In genomic region chr5:180909782-180910181, GRCh38 we compare ENCODE assay signal across 20 cellular contexts. TPM values are rescaled to one million over a fixed set of nuclear protein-coding genes. Genes with fewer than 3 reads are reported as not detected.
"Had no signal": no experiment of that assay in that cellular context is flagged by ENCODE, and none has a peak within 500 bp of the region (broad histone marks: within the 10 kb centered on the region; RNA-seq: fewer than 3 reads in every experiment).

No MANE protein-coding gene starts in this region.

- H3K27me3 ChIP-seq: gastrocnemius medialis, stomach had no signal

- ATAC-seq: gastrocnemius medialis, sciatic nerve had no signal

- FAIRE-seq: TTC549 had no signal

- DNase-seq: activated B cell treated with CpG ODN at 0.5 μM for 24 hours; activated gamma-delta T cell; activated T-cell treated with anti-CD3 and anti-CD28 coated beads, Interleukin-2, amount 50 U/mL, for 24 hours; dorsolateral prefrontal cortex; endodermal cell; erythroblast; gastrocnemius medialis; heart left ventricle; left cardiac atrium; occipital lobe; stimulated activated CD4-positive, alpha-beta T cell treated with anti-CD3 and anti-CD28 coated beads, Interleukin-1b, Interleukin-23, amount 100 ng/mL, for 48 hours; stomach; SW 1271 had no signal

- H3K36me3 ChIP-seq: gastrocnemius medialis, heart left ventricle, prostate gland, stomach, thoracic aorta had no signal

- H3K27ac ChIP-seq: dorsolateral prefrontal cortex, gastrocnemius medialis, prostate gland, thoracic aorta had no signal

- H3K4me1 ChIP-seq: gastrocnemius medialis, prostate gland had no signal

- H3K9me3 ChIP-seq: gastrocnemius medialis, heart left ventricle, prostate gland, stomach, thoracic aorta had no signal

- H3K4me3 ChIP-seq: dorsolateral prefrontal cortex, gastrocnemius medialis, heart left ventricle, prostate gland, stomach, thoracic aorta had no signal

RNA-seq across cellular contexts. Expression of gene BTNL8, which starts 10.8 kb away (rescaled TPM):
- total RNA-seq: activated B cell treated with CpG ODN at 0.5 μM for 24 hours; activated naive CD4-positive, alpha-beta T cell treated with anti-CD3 and anti-CD28 coated beads, Interleukin-2, amount 50 U/mL, for 72 hours; endodermal cell; occipital lobe; T-helper 2 cell treated with Interferon-gamma antibody and Interleukin-4, amounts not matched to agents 100 ng/mL and 5 ng/mL, for 36 hours; thoracic aorta; urinary bladder had no signal
